In the genomic region with DNA sequence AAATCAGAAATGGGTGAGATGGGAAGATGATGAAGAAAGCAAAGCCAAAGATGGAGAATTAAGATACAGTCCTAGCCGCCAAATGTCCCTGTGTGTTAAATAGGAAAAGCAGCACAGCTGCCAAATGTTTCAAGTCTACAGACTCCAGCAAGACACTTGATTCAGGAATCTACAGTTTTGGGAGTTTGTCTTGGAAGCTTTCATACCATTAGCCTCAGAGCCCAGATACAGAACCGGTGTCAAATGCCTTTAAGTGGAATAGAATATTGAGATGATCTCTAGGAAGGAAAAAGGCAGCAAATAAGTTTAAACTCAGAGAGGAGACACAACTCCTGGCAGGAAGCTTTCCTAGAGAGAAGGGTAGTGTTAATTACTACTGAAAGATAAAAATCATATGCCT, we compare ENCODE assay signal across 27 cellular contexts. TPM values are rescaled to one million over a fixed set of nuclear protein-coding genes. Genes with fewer than 3 reads are reported as not detected.
"Had no signal": no experiment of that assay in that cellular context is flagged by ENCODE, and none has a peak within 500 bp of the region (broad histone marks: within the 10 kb centered on the region; RNA-seq: fewer than 3 reads in every experiment).

No MANE protein-coding gene starts in this region.

- H3K4me3 ChIP-seq: left lung, lower lobe of right lung, neural progenitor cell, pancreas, prostate gland, sigmoid colon, spleen, suprapubic skin, thoracic aorta, tibial nerve, uterus had no signal

- DNase-seq: hippocampal formation; kidney; left colon; left lung; lower lobe of right lung; mammary epithelial cell; mesenchymal stem cell; naive thymus-derived CD8-positive, alpha-beta T cell; nephron progenitor cell; pancreas; posterior cingulate gyrus; retina; sigmoid colon; small intestine; spleen; stimulated activated CD4-positive, alpha-beta T cell treated with anti-CD3 and anti-CD28 coated beads, Interleukin-4, amount 100 ng/mL, for 24 hours; stimulated activated naive CD4-positive, alpha-beta T cell; uterus had no signal

- H3K9ac ChIP-seq: neural progenitor cell had no signal

- H3K27ac ChIP-seq: left lung, lower lobe of right lung, neural progenitor cell, neutrophil, pancreas, prostate gland, sigmoid colon, spleen, suprapubic skin, thoracic aorta, tibial nerve, uterus had no signal

- FAIRE-seq: islet of Langerhans, kidney, pancreas, small intestine had no signal

- H3K27me3 ChIP-seq: left lung, neural progenitor cell, neutrophil, pancreas, sigmoid colon, spleen, suprapubic skin, tibial nerve had no signal

- H3K4me2 ChIP-seq: neural progenitor cell had no signal

- H3K36me3 ChIP-seq: left lung, lower lobe of right lung, neural progenitor cell, neutrophil, pancreas, prostate gland, sigmoid colon, spleen, suprapubic skin, thoracic aorta, tibial nerve, uterus had no signal

- H3K9me3 ChIP-seq: left lung, lower lobe of right lung, neutrophil, pancreas, prostate gland, sigmoid colon, spleen, suprapubic skin, thoracic aorta, tibial nerve, uterus had no signal

- ATAC-seq: left colon; left lung; lower lobe of right lung; naive thymus-derived CD8-positive, alpha-beta T cell; pancreas; right cardiac atrium; stimulated activated effector memory CD8-positive, alpha-beta T cell treated with anti-CD3 and anti-CD28 coated beads, Interleukin-12 subunit alpha, Interleukin-12 subunit beta, amount 100 ng/mL, for 72 hours had no signal

- H2AFZ ChIP-seq: neural progenitor cell had no signal

- H3K4me1 ChIP-seq: left lung, lower lobe of right lung, neural progenitor cell, pancreas, prostate gland, sigmoid colon, spleen, suprapubic skin, uterus had no signal

RNA-seq across cellular contexts. Expression of a gene that starts 30.2 kb away (rescaled TPM):
- polyA plus RNA-seq: naive thymus-derived CD8-positive, alpha-beta T cell had no signal
